ENCODE assay signal across 1 cellular context in the genomic region with DNA sequence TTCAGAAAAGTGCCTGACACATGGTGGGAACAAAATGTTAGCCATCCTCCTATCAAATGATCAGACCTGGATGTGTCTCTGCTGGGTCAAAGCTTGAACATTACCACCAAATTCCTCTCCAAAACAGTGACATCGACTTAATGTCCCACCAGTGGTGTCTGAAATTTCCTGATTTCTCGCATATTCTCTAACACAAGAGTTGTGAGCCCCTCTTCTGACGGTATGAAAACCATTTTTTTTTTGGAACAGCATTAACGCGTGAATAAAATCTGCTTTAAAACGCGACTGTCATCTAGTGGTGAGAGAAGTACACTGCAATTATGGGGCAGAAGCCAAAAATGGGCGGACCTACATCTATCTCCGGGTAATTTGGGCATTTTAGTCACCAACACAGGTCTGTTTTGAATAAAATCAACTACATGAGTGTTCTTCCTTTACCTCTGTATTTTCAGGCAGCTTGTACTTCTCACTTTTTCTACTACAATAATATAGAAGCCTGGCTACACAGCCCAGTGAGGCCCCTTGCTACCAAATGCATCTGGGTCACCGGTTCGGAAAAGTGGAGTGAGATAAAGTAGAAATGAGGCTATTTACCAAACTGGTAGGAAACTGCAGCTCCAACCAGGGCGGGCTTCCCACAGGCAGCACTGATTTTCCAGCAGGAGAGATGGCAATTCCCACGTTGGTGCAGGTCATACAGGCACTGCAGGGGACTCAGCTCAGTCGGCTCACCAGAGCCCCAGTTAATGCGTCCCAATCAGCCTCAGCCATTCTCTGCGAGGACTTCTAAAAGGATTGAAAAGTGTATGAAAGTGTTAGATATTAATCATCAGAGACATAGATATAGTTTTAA.
A peak's percentile ranks its signal among the peaks of the same experiment; 100 is the strongest.
TF ChIP-seq lines count a peak whose summit lies in the region.

No MANE protein-coding gene starts in this region.

TF ChIP-seq in HepG2, 621 proteins besides CTCF, POLR2A, EP300 and RAD21 (continued from another document):
- TF ChIP-seq ZNF430 (CRISPR knock-in tag; IDR thresholded peaks at IDR 0.05) = 0 out of 2 replicates have a peak, but pooled peaks have one; percentile 44
- TF ChIP-seq MED1 (CRISPR knock-in tag; IDR thresholded peaks at IDR 0.05) = peak; percentile 19; the same call in 1 of the 2 replicates
- TF ChIP-seq SAFB2 (CRISPR knock-in tag; IDR thresholded peaks at IDR 0.05; ENCODE audit: borderline replicate concordance, low read depth) = no peak
- TF ChIP-seq MZF1 (CRISPR knock-in tag; IDR thresholded peaks at IDR 0.05; ENCODE audit: borderline replicate concordance) = no peak
- no peak for TF ChIP-seq ZNF235 (CRISPR knock-in tag; IDR thresholded peaks at IDR 0.05; ENCODE audit: borderline replicate concordance)
- TF ChIP-seq POGZ (CRISPR knock-in tag; IDR thresholded peaks at IDR 0.05) = no peak
- TF ChIP-seq ZNF33B (CRISPR knock-in tag; IDR thresholded peaks at IDR 0.05) = 0 out of 2 replicates have a peak, but pooled peaks have one; percentile 66
- TF ChIP-seq HDAC1 (CRISPR knock-in tag; IDR thresholded peaks at IDR 0.05) = peak; percentile 25; the same call in 1 of the 2 replicates
- TF ChIP-seq, protein P1, sequence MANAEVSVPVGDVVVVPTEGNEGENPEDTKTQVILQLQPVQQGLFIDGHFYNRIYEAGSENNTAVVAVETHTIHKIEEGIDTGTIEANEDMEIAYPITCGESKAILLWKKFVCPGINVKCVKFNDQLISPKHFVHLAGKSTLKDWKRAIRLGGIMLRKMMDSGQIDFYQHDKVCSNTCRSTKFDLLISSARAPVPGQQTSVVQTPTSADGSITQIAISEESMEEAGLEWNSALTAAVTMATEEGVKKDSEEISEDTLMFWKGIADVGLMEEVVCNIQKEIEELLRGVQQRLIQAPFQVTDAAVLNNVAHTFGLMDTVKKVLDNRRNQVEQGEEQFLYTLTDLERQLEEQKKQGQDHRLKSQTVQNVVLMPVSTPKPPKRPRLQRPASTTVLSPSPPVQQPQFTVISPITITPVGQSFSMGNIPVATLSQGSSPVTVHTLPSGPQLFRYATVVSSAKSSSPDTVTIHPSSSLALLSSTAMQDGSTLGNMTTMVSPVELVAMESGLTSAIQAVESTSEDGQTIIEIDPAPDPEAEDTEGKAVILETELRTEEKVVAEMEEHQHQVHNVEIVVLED (CRISPR knock-in tag; IDR thresholded peaks at IDR 0.05; ENCODE audit: borderline replicate concordance) = peak; percentile 62
- TF ChIP-seq KLF11 (CRISPR knock-in tag; IDR thresholded peaks at IDR 0.05) = 0 out of 2 replicates have a peak, but pooled peaks have one; percentile 65
- TF ChIP-seq LCORL (IDR thresholded peaks at IDR 0.05) = no peak
- peak; percentile 45; the same call in 1 of the 2 replicates for TF ChIP-seq LCORL (CRISPR knock-in tag; IDR thresholded peaks at IDR 0.05)
- peak; percentile 99 for TF ChIP-seq STAG1 (CRISPR knock-in tag; IDR thresholded peaks at IDR 0.05)
- 0 out of 2 replicates have a peak, but pooled peaks have one; percentile 43 for TF ChIP-seq ERF (CRISPR knock-in tag; IDR thresholded peaks at IDR 0.05)
- TF ChIP-seq, protein P2, sequence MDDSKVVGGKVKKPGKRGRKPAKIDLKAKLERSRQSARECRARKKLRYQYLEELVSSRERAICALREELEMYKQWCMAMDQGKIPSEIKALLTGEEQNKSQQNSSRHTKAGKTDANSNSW (CRISPR knock-in tag; IDR thresholded peaks at IDR 0.05; ENCODE audit: borderline replicate concordance) = peak; percentile 41; the same call in 1 of the 2 replicates
- no peak for TF ChIP-seq HIVEP1 (CRISPR knock-in tag; IDR thresholded peaks at IDR 0.05)
- TF ChIP-seq KLF9 (CRISPR knock-in tag; IDR thresholded peaks at IDR 0.05; ENCODE audit: low read depth) = 0 out of 2 replicates have a peak, but pooled peaks have one; percentile 51
- no peak for TF ChIP-seq IRX3 (CRISPR knock-in tag; IDR thresholded peaks at IDR 0.05; ENCODE audit: borderline replicate concordance, low read depth)
- TF ChIP-seq, protein P3, sequence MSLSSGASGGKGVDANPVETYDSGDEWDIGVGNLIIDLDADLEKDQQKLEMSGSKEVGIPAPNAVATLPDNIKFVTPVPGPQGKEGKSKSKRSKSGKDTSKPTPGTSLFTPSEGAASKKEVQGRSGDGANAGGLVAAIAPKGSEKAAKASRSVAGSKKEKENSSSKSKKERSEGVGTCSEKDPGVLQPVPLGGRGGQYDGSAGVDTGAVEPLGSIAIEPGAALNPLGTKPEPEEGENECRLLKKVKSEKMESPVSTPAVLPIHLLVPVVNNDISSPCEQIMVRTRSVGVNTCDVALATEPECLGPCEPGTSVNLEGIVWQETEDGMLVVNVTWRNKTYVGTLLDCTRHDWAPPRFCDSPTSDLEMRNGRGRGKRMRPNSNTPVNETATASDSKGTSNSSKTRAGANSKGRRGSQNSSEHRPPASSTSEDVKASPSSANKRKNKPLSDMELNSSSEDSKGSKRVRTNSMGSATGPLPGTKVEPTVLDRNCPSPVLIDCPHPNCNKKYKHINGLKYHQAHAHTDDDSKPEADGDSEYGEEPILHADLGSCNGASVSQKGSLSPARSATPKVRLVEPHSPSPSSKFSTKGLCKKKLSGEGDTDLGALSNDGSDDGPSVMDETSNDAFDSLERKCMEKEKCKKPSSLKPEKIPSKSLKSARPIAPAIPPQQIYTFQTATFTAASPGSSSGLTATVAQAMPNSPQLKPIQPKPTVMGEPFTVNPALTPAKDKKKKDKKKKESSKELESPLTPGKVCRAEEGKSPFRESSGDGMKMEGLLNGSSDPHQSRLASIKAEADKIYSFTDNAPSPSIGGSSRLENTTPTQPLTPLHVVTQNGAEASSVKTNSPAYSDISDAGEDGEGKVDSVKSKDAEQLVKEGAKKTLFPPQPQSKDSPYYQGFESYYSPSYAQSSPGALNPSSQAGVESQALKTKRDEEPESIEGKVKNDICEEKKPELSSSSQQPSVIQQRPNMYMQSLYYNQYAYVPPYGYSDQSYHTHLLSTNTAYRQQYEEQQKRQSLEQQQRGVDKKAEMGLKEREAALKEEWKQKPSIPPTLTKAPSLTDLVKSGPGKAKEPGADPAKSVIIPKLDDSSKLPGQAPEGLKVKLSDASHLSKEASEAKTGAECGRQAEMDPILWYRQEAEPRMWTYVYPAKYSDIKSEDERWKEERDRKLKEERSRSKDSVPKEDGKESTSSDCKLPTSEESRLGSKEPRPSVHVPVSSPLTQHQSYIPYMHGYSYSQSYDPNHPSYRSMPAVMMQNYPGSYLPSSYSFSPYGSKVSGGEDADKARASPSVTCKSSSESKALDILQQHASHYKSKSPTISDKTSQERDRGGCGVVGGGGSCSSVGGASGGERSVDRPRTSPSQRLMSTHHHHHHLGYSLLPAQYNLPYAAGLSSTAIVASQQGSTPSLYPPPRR (CRISPR knock-in tag; IDR thresholded peaks at IDR 0.05; ENCODE audit: borderline replicate concordance) = no peak; the same call in 1 of the 2 replicates
